ENCODE assay signal across 19 cellular contexts in the genomic region with DNA sequence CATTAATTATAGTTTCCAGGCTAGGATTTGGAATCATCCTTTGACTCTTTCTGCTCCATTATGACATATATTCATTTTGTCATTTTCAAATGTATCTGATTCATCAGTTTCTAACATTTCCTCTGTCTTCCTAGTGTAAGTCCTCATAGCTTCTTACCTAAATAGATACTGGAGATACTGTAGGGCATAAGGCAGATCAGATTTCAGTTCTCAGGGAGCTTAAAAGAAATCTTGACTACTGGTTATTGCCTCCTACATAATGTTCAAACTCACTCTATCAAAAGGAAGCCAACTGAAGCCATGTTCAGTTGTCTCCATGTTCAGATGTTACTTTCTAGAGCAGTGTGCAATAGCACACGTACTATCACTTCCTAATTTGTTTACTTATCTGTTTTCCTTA. TPM values are rescaled to one million over a fixed set of nuclear protein-coding genes. Genes with fewer than 3 reads are reported as not detected.
DNase-seq lines count a peak whose midpoint lies in the region; ATAC-seq and TF ChIP-seq lines count a peak whose summit lies in the region.
"Had no signal": no experiment of that assay in that cellular context is flagged by ENCODE, and none has a peak within 500 bp of the region (broad histone marks: within the 10 kb centered on the region; RNA-seq: fewer than 3 reads in every experiment).

No MANE protein-coding gene starts in this region.

- H3K9me3 Mint-ChIP-seq in WTC11 (no peaks in the 10 kb centered on the region), osteocyte (ENCODE audit: unreplicated experiment) (no peaks in the 10 kb centered on the region)
- H3K9me3 Mint-ChIP-seq: HFFc6 had no signal

- DNase-seq in NCI-H2171 treated with DMSO at 0.1 percent for 48 hours (lab: John Stamatoyannopoulos, UW), result peak; percentile 13
- DNase-seq in NCI-H2171 (lab: John Stamatoyannopoulos, UW), result no peak
- DNase-seq in WTC11 (ENCODE audit: low spot score), result no peak
- DNase-seq in left kidney (ENCODE audit: low read depth, low spot score), result peak; percentile 1
- DNase-seq in osteocyte (ENCODE audit: extremely low spot score, unreplicated experiment), result no peak
- DNase-seq in hypothalamus (lab: John Stamatoyannopoulos, UW), result no peak
- no peak for DNase-seq in caudate nucleus (lab: John Stamatoyannopoulos, UW)
- no peak for DNase-seq in OCI-M2 (lab: John Stamatoyannopoulos, UW; ENCODE audit: unreplicated experiment)
- DNase-seq: DND-41, HFFc6, KG1, NCI-H1417, NCI-H187, NCI-H2107, NCI-H446 treated with DMSO at 0.1 percent for 48 hours, NCI-H774 had no signal

- no peak for ATAC-seq in WTC11
- ATAC-seq: HepG2 had no signal

- H3K27me3 Mint-ChIP-seq in WTC11 (ENCODE audit: low read depth), result no peaks in the 10 kb centered on the region
- H3K27me3 Mint-ChIP-seq in osteocyte (ENCODE audit: unreplicated experiment), result no peaks in the 10 kb centered on the region
- H3K27me3 Mint-ChIP-seq: B cell had no signal

- H3K4me1 Mint-ChIP-seq in WTC11 (no peaks in the 10 kb centered on the region), osteocyte (ENCODE audit: unreplicated experiment) (no peaks in the 10 kb centered on the region)
- H3K4me1 Mint-ChIP-seq: B cell had no signal

- no peak overlapping the region for H3K27ac ChIP-seq in caudate nucleus (ENCODE audit: low read depth, low read length)
- H3K27ac ChIP-seq: SJSA1 had no signal

- CTCF ChIA-PET in WTC11 (lab: Charles Lee), result interaction anchor here (1.8 kb wide), 1 partner anchor 104 kb away, joined by 8 read pairs; no protein-coding TSS in a partner anchor

- H3K27ac Mint-ChIP-seq in WTC11 (peak overlapping the region; percentile 28; the same call in 1 of the 2 replicates), osteocyte (ENCODE audit: unreplicated experiment) (peak overlapping the region; percentile 13)
- H3K27ac Mint-ChIP-seq: B cell, HFFc6 had no signal

- POLR2A ChIA-PET in WTC11 (lab: Charles Lee), result no interaction called here

- H3K36me3 Mint-ChIP-seq in WTC11, result no peaks in the 10 kb centered on the region
- H3K36me3 Mint-ChIP-seq in osteocyte (ENCODE audit: unreplicated experiment), result peaks cover 18% of the 10 kb centered on the region

- H3K4me3 Mint-ChIP-seq in WTC11, result no peak overlapping the region
- no peak overlapping the region for H3K4me3 Mint-ChIP-seq in osteocyte (ENCODE audit: unreplicated experiment)
- H3K4me3 Mint-ChIP-seq: B cell, HFFc6 had no signal

- TF ChIP-seq CTCF in WTC11 (IDR thresholded peaks at IDR 0.05) (no peak), osteocyte (IDR thresholded peaks at IDR 0.05) (no peak)

TF ChIP-seq in WTC11, 78 proteins besides CTCF, POLR2A, EP300 and RAD21:
- TF ChIP-seq, protein P1, sequence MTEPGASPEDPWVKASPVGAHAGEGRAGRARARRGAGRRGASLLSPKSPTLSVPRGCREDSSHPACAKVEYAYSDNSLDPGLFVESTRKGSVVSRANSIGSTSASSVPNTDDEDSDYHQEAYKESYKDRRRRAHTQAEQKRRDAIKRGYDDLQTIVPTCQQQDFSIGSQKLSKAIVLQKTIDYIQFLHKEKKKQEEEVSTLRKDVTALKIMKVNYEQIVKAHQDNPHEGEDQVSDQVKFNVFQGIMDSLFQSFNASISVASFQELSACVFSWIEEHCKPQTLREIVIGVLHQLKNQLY (CRISPR knock-in tag; IDR thresholded peaks at IDR 0.05), result no peak
- TF ChIP-seq SMAD3 (CRISPR knock-in tag; IDR thresholded peaks at IDR 0.05; ENCODE audit: borderline replicate concordance) (no peak), ZNF263 (CRISPR knock-in tag; IDR thresholded peaks at IDR 0.05; ENCODE audit: low read depth) (no peak), MXD4 (CRISPR knock-in tag; IDR thresholded peaks at IDR 0.05; ENCODE audit: borderline replicate concordance) (no peak), NR2C2 (CRISPR knock-in tag; IDR thresholded peaks at IDR 0.05) (no peak), ZNF671 (CRISPR knock-in tag; IDR thresholded peaks at IDR 0.05) (no peak), JUN (CRISPR knock-in tag; IDR thresholded peaks at IDR 0.05) (no peak), ZNF317 (CRISPR knock-in tag; IDR thresholded peaks at IDR 0.05; ENCODE audit: borderline replicate concordance, low read depth) (no peak)
- TF ChIP-seq, protein P2, sequence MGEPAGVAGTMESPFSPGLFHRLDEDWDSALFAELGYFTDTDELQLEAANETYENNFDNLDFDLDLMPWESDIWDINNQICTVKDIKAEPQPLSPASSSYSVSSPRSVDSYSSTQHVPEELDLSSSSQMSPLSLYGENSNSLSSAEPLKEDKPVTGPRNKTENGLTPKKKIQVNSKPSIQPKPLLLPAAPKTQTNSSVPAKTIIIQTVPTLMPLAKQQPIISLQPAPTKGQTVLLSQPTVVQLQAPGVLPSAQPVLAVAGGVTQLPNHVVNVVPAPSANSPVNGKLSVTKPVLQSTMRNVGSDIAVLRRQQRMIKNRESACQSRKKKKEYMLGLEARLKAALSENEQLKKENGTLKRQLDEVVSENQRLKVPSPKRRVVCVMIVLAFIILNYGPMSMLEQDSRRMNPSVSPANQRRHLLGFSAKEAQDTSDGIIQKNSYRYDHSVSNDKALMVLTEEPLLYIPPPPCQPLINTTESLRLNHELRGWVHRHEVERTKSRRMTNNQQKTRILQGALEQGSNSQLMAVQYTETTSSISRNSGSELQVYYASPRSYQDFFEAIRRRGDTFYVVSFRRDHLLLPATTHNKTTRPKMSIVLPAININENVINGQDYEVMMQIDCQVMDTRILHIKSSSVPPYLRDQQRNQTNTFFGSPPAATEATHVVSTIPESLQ (CRISPR knock-in tag; IDR thresholded peaks at IDR 0.05), result no peak
- TF ChIP-seq, protein P3, sequence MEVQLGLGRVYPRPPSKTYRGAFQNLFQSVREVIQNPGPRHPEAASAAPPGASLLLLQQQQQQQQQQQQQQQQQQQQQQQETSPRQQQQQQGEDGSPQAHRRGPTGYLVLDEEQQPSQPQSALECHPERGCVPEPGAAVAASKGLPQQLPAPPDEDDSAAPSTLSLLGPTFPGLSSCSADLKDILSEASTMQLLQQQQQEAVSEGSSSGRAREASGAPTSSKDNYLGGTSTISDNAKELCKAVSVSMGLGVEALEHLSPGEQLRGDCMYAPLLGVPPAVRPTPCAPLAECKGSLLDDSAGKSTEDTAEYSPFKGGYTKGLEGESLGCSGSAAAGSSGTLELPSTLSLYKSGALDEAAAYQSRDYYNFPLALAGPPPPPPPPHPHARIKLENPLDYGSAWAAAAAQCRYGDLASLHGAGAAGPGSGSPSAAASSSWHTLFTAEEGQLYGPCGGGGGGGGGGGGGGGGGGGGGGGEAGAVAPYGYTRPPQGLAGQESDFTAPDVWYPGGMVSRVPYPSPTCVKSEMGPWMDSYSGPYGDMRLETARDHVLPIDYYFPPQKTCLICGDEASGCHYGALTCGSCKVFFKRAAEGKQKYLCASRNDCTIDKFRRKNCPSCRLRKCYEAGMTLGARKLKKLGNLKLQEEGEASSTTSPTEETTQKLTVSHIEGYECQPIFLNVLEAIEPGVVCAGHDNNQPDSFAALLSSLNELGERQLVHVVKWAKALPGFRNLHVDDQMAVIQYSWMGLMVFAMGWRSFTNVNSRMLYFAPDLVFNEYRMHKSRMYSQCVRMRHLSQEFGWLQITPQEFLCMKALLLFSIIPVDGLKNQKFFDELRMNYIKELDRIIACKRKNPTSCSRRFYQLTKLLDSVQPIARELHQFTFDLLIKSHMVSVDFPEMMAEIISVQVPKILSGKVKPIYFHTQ (CRISPR knock-in tag; IDR thresholded peaks at IDR 0.05), result no peak
- TF ChIP-seq, protein P4, sequence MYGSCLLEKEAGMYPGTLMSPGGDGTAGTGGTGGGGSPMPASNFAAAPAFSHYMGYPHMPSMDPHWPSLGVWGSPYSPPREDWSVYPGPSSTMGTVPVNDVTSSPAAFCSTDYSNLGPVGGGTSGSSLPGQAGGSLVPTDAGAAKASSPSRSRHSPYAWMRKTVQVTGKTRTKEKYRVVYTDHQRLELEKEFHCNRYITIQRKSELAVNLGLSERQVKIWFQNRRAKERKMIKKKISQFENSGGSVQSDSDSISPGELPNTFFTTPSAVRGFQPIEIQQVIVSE (CRISPR knock-in tag; IDR thresholded peaks at IDR 0.05; ENCODE audit: borderline replicate concordance), result no peak
- TF ChIP-seq, protein P5, sequence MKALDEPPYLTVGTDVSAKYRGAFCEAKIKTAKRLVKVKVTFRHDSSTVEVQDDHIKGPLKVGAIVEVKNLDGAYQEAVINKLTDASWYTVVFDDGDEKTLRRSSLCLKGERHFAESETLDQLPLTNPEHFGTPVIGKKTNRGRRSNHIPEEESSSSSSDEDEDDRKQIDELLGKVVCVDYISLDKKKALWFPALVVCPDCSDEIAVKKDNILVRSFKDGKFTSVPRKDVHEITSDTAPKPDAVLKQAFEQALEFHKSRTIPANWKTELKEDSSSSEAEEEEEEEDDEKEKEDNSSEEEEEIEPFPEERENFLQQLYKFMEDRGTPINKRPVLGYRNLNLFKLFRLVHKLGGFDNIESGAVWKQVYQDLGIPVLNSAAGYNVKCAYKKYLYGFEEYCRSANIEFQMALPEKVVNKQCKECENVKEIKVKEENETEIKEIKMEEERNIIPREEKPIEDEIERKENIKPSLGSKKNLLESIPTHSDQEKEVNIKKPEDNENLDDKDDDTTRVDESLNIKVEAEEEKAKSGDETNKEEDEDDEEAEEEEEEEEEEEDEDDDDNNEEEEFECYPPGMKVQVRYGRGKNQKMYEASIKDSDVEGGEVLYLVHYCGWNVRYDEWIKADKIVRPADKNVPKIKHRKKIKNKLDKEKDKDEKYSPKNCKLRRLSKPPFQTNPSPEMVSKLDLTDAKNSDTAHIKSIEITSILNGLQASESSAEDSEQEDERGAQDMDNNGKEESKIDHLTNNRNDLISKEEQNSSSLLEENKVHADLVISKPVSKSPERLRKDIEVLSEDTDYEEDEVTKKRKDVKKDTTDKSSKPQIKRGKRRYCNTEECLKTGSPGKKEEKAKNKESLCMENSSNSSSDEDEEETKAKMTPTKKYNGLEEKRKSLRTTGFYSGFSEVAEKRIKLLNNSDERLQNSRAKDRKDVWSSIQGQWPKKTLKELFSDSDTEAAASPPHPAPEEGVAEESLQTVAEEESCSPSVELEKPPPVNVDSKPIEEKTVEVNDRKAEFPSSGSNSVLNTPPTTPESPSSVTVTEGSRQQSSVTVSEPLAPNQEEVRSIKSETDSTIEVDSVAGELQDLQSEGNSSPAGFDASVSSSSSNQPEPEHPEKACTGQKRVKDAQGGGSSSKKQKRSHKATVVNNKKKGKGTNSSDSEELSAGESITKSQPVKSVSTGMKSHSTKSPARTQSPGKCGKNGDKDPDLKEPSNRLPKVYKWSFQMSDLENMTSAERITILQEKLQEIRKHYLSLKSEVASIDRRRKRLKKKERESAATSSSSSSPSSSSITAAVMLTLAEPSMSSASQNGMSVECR (CRISPR knock-in tag; IDR thresholded peaks at IDR 0.05; ENCODE audit: borderline replicate concordance), result no peak

RNA-seq across cellular contexts. Expression of a gene that starts 29.6 kb away (rescaled TPM):
- 56.8 to 65.2 TPM (median 61.8 TPM) in 3 replicates for total RNA-seq in WTC11 (2021)
- total RNA-seq in osteocyte, result 53.3 and 53.7 TPM in 2 replicates

Comparison
In these comparisons a context has a peak if more than half of its experiments do, and no peak if none do; other contexts are left out.
1. DNase-seq: peak in NCI-H2171 treated with DMSO at 0.1 percent for 48 hours (single experiment) and left kidney (single experiment); none in NCI-H2171 (single experiment), WTC11 (single experiment), osteocyte (single experiment), hypothalamus (0 of 51), caudate nucleus (0 of 61) and OCI-M2 (single experiment).